In the genomic region with DNA sequence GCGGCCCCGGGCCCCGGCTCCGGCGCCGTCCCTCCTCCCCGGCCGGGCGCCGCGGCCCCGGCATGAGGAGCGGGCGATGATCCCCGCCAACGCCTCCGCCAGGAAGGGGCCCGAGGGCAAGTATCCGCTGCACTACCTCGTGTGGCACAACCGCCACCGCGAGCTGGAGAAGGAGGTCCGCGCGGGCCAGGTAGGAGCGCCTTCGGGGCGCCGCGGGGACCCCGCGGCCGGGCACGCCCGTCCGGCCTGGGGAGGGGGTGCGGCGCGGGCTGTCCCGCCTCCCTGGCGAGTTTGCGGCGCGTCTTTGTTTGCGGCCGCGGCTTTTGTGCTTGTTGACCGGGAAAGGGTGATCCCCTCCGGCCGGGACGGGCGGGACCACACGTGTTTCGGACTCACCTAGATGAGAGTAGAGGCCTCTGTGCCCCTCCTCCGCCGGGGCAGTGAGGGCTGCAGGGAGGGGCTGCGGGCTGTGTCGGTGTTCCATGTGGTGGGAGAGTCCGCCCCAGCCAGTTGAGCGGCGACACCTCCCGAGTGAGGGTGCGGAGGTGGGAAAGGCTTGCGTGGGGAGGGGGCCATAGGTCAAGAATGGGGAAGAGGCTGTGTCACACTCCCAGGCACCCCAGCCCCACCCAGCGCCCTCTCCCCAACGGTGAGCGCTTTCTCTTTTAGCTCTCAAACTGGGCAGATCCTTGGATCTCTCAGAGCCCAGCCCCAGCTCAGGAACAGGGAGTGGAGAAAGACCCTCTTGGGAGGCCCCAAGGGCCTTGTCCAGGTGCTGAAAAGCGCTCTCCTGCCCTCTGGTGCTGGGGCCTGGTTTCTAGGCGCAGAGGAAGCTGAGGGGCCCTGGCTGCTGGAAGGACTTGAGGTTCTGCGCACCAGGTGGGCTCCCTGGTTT, we compare ENCODE assay signal across 1 cellular context.
TF ChIP-seq lines count a peak whose summit lies in the region.

No MANE protein-coding gene starts in this region.

TF ChIP-seq in H1, 55 proteins besides CTCF, POLR2A, EP300 and RAD21:
- TF ChIP-seq TCF12 (IDR thresholded peaks at IDR 0.05; ENCODE audit: low read depth, low read length) (no peak), CHD2 (IDR thresholded peaks at IDR 0.05; ENCODE audit: low read length) (0 out of 2 replicates have a peak, but pooled peaks have one; percentile 9), EZH2 (IDR thresholded peaks at IDR 0.05; ENCODE audit: low read depth, low read length, severe bottlenecking) (peak; percentile 29), GABPA (IDR thresholded peaks at IDR 0.05; ENCODE audit: borderline replicate concordance, insufficient read depth, low read length) (no peak), TBP (IDR thresholded peaks at IDR 0.05; ENCODE audit: low read depth, low read length) (peak; percentile 29; the same call in 1 of the 2 replicates), BACH1 (IDR thresholded peaks at IDR 0.05; ENCODE audit: low read length) (no peak), SAP30 (IDR thresholded peaks at IDR 0.05; ENCODE audit: insufficient read depth, insufficient replicate concordance, low read length) (peak; percentile 100), HDAC2 (IDR thresholded peaks at IDR 0.05; ENCODE audit: borderline replicate concordance in 1 of 2, low read depth in 2 of 2, low read length in 2 of 2) (peak; percentile 99 to 100), SUZ12 (IDR thresholded peaks at IDR 0.05; ENCODE audit: low read length) (peak; percentile 46; the same call in 1 of the 2 replicates), YY1 (IDR thresholded peaks at IDR 0.05; ENCODE audit: low read depth, low read length) (0 out of 2 replicates have a peak, but pooled peaks have one; percentile 6), SIN3A (conservative IDR thresholded peaks at IDR 0.05 in 1 of 2, IDR thresholded peaks at IDR 0.05 in 1 of 2; ENCODE audit: low read depth in 1 of 2, low read length in 2 of 2) (peak; percentile 100), KDM4A (IDR thresholded peaks at IDR 0.05; ENCODE audit: low read depth, low read length, severe bottlenecking) (peak; percentile 63), TAF7 (optimal IDR thresholded peaks at IDR 0.05; ENCODE audit: borderline replicate concordance, low read depth, low read length) (peak; percentile 93)
- TF ChIP-seq, protein P1, sequence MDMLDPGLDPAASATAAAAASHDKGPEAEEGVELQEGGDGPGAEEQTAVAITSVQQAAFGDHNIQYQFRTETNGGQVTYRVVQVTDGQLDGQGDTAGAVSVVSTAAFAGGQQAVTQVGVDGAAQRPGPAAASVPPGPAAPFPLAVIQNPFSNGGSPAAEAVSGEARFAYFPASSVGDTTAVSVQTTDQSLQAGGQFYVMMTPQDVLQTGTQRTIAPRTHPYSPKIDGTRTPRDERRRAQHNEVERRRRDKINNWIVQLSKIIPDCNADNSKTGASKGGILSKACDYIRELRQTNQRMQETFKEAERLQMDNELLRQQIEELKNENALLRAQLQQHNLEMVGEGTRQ (IDR thresholded peaks at IDR 0.05; ENCODE audit: low read length) = no peak
- TF ChIP-seq, protein P2, sequence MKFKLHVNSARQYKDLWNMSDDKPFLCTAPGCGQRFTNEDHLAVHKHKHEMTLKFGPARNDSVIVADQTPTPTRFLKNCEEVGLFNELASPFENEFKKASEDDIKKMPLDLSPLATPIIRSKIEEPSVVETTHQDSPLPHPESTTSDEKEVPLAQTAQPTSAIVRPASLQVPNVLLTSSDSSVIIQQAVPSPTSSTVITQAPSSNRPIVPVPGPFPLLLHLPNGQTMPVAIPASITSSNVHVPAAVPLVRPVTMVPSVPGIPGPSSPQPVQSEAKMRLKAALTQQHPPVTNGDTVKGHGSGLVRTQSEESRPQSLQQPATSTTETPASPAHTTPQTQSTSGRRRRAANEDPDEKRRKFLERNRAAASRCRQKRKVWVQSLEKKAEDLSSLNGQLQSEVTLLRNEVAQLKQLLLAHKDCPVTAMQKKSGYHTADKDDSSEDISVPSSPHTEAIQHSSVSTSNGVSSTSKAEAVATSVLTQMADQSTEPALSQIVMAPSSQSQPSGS (IDR thresholded peaks at IDR 0.05; ENCODE audit: low read length) = no peak
- TF ChIP-seq, protein P3, sequence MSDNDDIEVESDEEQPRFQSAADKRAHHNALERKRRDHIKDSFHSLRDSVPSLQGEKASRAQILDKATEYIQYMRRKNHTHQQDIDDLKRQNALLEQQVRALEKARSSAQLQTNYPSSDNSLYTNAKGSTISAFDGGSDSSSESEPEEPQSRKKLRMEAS (IDR thresholded peaks at IDR 0.05) = peak; percentile 23; the same call in 1 of the 2 replicates
